Comparison of ENCODE assay signal across 27 cellular contexts in genomic region chr15:27592036-27592725, GRCh38.
A peak's percentile ranks its signal among the peaks of the same experiment; 100 is the strongest.
DNase-seq lines count a peak whose midpoint lies in the region; ATAC-seq, FAIRE-seq and TF ChIP-seq lines count a peak whose summit lies in the region.
"Had no signal": no experiment of that assay in that cellular context is flagged by ENCODE, and none has a peak within 500 bp of the region (broad histone marks: within the 10 kb centered on the region; RNA-seq: fewer than 3 reads in every experiment).

No MANE protein-coding gene starts in this region.

- no peaks in the 10 kb centered on the region for H3K36me3 Mint-ChIP-seq in GM23338 (ENCODE audit: low read depth)
- H3K36me3 Mint-ChIP-seq: activated naive CD8-positive, alpha-beta T cell; naive B cell had no signal

- no peak overlapping the region for H3K23ac ChIP-seq in mesendoderm (ENCODE audit: low read length)

- no peak overlapping the region for H2BK5ac ChIP-seq in mesendoderm (ENCODE audit: low read length)

- H3K4me3 Mint-ChIP-seq in GM23338: no peak overlapping the region
- H3K4me3 Mint-ChIP-seq: activated CD4-positive, alpha-beta T cell treated with anti-CD3 and anti-CD28 coated beads, Interleukin-2, amount 10 ng/mL, durations not matched to agents 7 days and 5 days; activated naive CD8-positive, alpha-beta T cell; activated T-helper 17 cell treated with anti-CD3 and anti-CD28 coated beads, Interleukin-2, amount 50 U/mL, for 72 hours; HFFc6; naive B cell; T-helper 2 cell treated with Interferon-gamma antibody and Interleukin-4, amounts not matched to agents 5 μg/mL and 100 μg/mL, for 36 hours had no signal

- intact Hi-C loops in head of caudate nucleus (cut with DNase I): no loop called here

- H3K27me3 Mint-ChIP-seq in GM23338 (ENCODE audit: insufficient read depth, low read depth, poor library complexity): peaks cover 2% of the 10 kb centered on the region
- H3K27me3 Mint-ChIP-seq: activated CD4-positive, alpha-beta T cell treated with anti-CD3 and anti-CD28 coated beads, Interleukin-2, amount 10 ng/mL, durations not matched to agents 7 days and 5 days; activated naive CD8-positive, alpha-beta T cell had no signal

- no peak overlapping the region for H3K4me2 ChIP-seq in GM23338
- no peak overlapping the region for H3K4me2 ChIP-seq in mesendoderm (ENCODE audit: low read length)

- no peak overlapping the region for H4K5ac ChIP-seq in mesendoderm (ENCODE audit: low read length)

- H3K56ac ChIP-seq in mesendoderm (ENCODE audit: low read length): no peak overlapping the region

- H3K79me1 ChIP-seq in mesendoderm (ENCODE audit: low read length): no peaks in the 10 kb centered on the region

- no peak overlapping the region for H3K18ac ChIP-seq in mesendoderm (ENCODE audit: low read length)

- no peaks in the 10 kb centered on the region for H3F3A ChIP-seq in GM23338 (replicated peaks; ENCODE audit: low read depth)

- TF ChIP-seq CTCF in GM23338 (conservative IDR thresholded peaks at IDR 0.05; ENCODE audit: low read depth in 2 of 2): no peak
- TF ChIP-seq CTCF in choroid plexus epithelial cell (conservative IDR thresholded peaks at IDR 0.05; ENCODE audit: low read depth, low read length): no peak

- no peaks in the 10 kb centered on the region for H3K27me3 ChIP-seq in GM23338 (ENCODE audit: insufficient read depth)
- no peaks in the 10 kb centered on the region for H3K27me3 ChIP-seq in mesendoderm (ENCODE audit: insufficient read depth, low read length, poor library complexity)
- H3K27me3 ChIP-seq: ascending aorta, upper lobe of right lung had no signal

- no peak overlapping the region for H4K8ac ChIP-seq in mesendoderm (ENCODE audit: low read depth, low read length)

- peaks cover 17% of the 10 kb centered on the region for H3K4me1 Mint-ChIP-seq in GM23338
- H3K4me1 Mint-ChIP-seq: activated CD4-positive, alpha-beta T cell treated with anti-CD3 and anti-CD28 coated beads, Interleukin-2, amount 10 ng/mL, durations not matched to agents 7 days and 5 days; activated T-helper 17 cell treated with anti-CD3 and anti-CD28 coated beads, Interleukin-2, amount 50 U/mL, for 72 hours; naive B cell had no signal

- H2AFZ ChIP-seq in GM23338: no peak overlapping the region

- H3K9ac ChIP-seq in mesendoderm (ENCODE audit: low read length): no peak overlapping the region

- ATAC-seq in GM23338 (peak; percentile 22), HG03342 (IDR thresholded peaks at IDR 0.05; ENCODE audit: unreplicated experiment) (no peak)
- ATAC-seq: activated T-helper 17 cell treated with anti-CD3 and anti-CD28 coated beads, Interleukin-2, amount 50 U/mL, for 72 hours; heart left ventricle; left colon; upper lobe of right lung had no signal

- no peaks in the 10 kb centered on the region for H4K20me1 ChIP-seq in GM23338 (replicated peaks; ENCODE audit: insufficient read depth)

- DNase-seq in GM23338 (ENCODE audit: low spot score): peak; percentile 32
- peak; percentile 24 for DNase-seq in NCI-H460 (ENCODE audit: extremely low read depth, low read depth)
- DNase-seq in choroid plexus epithelial cell (ENCODE audit: low read depth): peak; percentile 33
- peak; percentile 37 for DNase-seq in mesendoderm
- DNase-seq in HTR-8/SVneo (ENCODE audit: insufficient read length, low spot score): no peak
- DNase-seq in head of caudate nucleus: no peak
- DNase-seq: activated CD4-positive, alpha-beta T cell treated with anti-CD3 and anti-CD28 coated beads, Interleukin-2, amount 10 ng/mL, durations not matched to agents 7 days and 5 days; C1 segment of cervical spinal cord; Caco-2; DMS79 treated with DMSO at 0.1 percent for 48 hours; dorsolateral prefrontal cortex; heart left ventricle; HFFc6; KG1; left colon; naive B cell; NCI-H187 treated with DMSO at 0.1 percent for 48 hours; small intestine; stimulated activated CD4-positive, alpha-beta T cell treated with anti-CD3 and anti-CD28 coated beads, Interleukin-1b, Interleukin-23, amount 100 ng/mL, for 48 hours; upper lobe of right lung; WERI-Rb-1 had no signal

- H3K4me3 ChIP-seq in GM23338 (no peak overlapping the region), choroid plexus epithelial cell (ENCODE audit: low read depth, low read length) (no peak overlapping the region), mesendoderm (ENCODE audit: low read length) (no peak overlapping the region)
- H3K4me3 ChIP-seq: ascending aorta, dorsolateral prefrontal cortex, heart left ventricle, upper lobe of right lung had no signal

- no peak overlapping the region for H3K4ac ChIP-seq in mesendoderm (ENCODE audit: low read depth, low read length)

- FAIRE-seq in HTR-8/SVneo (lab: Jason Lieb, UNC): no peak
- FAIRE-seq: GM12892, small intestine had no signal

- H3K9me3 Mint-ChIP-seq in GM23338: peaks cover 4% of the 10 kb centered on the region; the same call in 2 of the 3 replicates

- H3K4me1 ChIP-seq in GM23338 (ENCODE audit: insufficient read depth) (no peaks in the 10 kb centered on the region), mesendoderm (ENCODE audit: control insufficient read depth, low read depth, low read length) (no peaks in the 10 kb centered on the region)
- H3K4me1 ChIP-seq: ascending aorta, Caco-2, heart left ventricle, upper lobe of right lung had no signal

- no peak overlapping the region for H3K27ac Mint-ChIP-seq in GM23338
- H3K27ac Mint-ChIP-seq: activated CD4-positive, alpha-beta T cell treated with anti-CD3 and anti-CD28 coated beads, Interleukin-2, amount 10 ng/mL, durations not matched to agents 7 days and 5 days; activated naive CD8-positive, alpha-beta T cell; activated T-helper 17 cell treated with anti-CD3 and anti-CD28 coated beads, Interleukin-2, amount 50 U/mL, for 72 hours; HFFc6; naive B cell; T-helper 2 cell treated with Interferon-gamma antibody and Interleukin-4, amounts not matched to agents 5 μg/mL and 100 μg/mL, for 36 hours had no signal

- no peaks in the 10 kb centered on the region for H3K36me3 ChIP-seq in GM23338 (ENCODE audit: insufficient read depth)
- no peaks in the 10 kb centered on the region for H3K36me3 ChIP-seq in mesendoderm (ENCODE audit: control insufficient read depth, insufficient read depth, low read length)
- H3K36me3 ChIP-seq: ascending aorta, heart left ventricle, upper lobe of right lung, WERI-Rb-1 had no signal

- H3K79me2 ChIP-seq in GM23338 (replicated peaks; ENCODE audit: insufficient read depth) (no peaks in the 10 kb centered on the region), mesendoderm (ENCODE audit: control insufficient read depth, insufficient read depth, low read length) (no peaks in the 10 kb centered on the region)

- H3K27ac ChIP-seq in GM23338 (ENCODE audit: low read depth): no peak overlapping the region
- H3K27ac ChIP-seq in mesendoderm (ENCODE audit: low read depth, low read length): no peak overlapping the region
- H3K27ac ChIP-seq: ascending aorta, dorsolateral prefrontal cortex, heart left ventricle, upper lobe of right lung, WERI-Rb-1 had no signal

- H2AK5ac ChIP-seq in mesendoderm (ENCODE audit: low read length): no peak overlapping the region

- no peak overlapping the region for H2BK15ac ChIP-seq in mesendoderm (replicated peaks; ENCODE audit: low read depth)

- WGBS in mesendoderm (ENCODE audit: extremely low coverage, insufficient coverage, low lambda C conversion rate): no CpG with 5 or more reads among the region's 3 CpGs

- H3K9me2 ChIP-seq in GM23338 (ENCODE audit: insufficient read depth): peaks cover 4% of the 10 kb centered on the region; the same call in 1 of the 2 replicates

- H2BK120ac ChIP-seq in mesendoderm (ENCODE audit: low read depth, low read length): no peak overlapping the region

TF ChIP-seq in GM23338, 12 proteins besides CTCF, POLR2A, EP300 and RAD21:
- TF ChIP-seq NANOG (IDR thresholded peaks at IDR 0.05; ENCODE audit: borderline replicate concordance): no peak
- TF ChIP-seq CREB1 (CRISPR knock-in tag; IDR thresholded peaks at IDR 0.05; ENCODE audit: low read depth): no peak
- peak; percentile 74 for TF ChIP-seq REST (IDR thresholded peaks at IDR 0.05; ENCODE audit: unreplicated experiment)
- TF ChIP-seq ZNF331 (CRISPR knock-in tag; IDR thresholded peaks at IDR 0.05; ENCODE audit: low read depth): no peak

Comparison
In these comparisons a context has a peak if more than half of its experiments do, and no peak if none do; other contexts are left out.
1. DNase-seq: peak in GM23338 (single experiment), NCI-H460 (single experiment), choroid plexus epithelial cell (single experiment) and mesendoderm (single experiment); none in HTR-8/SVneo (single experiment) and head of caudate nucleus (0 of 42).